Comparison of ENCODE assay signal across 8 cellular contexts in the genomic region with DNA sequence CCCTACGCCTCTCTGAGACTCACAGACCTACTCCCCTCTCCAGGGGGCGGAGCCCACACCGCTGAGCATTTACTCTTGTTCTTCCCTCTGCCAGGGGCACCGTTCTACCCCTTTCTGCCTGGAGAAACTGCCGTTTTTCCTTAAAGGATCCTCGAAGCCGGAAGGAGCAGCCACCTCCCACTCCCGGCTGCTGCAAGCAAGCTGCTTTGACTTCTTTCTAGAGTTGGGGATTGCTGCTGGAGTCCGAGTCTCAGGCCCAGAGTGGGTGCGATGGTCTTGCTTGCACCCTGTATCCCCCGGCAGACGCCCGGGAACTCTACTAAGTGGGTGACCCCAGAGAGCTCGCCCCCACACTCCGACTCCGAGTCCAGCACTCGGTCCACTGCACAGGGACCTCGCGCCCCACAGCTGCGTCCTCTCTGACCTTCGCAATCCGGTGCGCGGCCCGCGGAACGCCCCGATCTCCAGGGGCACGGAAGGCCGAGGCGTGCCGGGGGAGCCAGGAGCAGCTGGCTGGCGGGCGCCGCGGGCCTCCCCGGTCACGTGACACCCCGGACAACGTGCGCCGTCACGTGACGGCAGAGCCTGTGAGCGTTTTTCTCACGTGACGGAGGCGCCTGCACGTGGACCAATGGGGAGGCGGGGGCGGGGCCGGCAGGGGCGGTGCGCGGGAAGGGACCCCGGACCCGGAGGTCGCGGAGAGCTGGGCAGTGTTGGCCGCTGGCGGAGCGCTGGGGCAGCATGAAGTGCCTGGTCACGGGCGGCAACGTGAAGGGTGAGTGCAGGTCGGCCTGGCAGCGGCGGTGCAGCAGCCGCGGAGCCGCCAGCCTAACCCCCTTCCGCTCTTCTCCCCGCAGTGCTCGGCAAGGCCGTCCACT. TPM values are rescaled to one million over a fixed set of nuclear protein-coding genes. Genes with fewer than 3 reads are reported as not detected.
DNase-seq lines count a peak whose midpoint lies in the region; ATAC-seq lines count a peak whose summit lies in the region.

A gene (plus strand): TSS at position 683 of the 878 bp plus-strand sequence. CDS start 59 bp downstream, at position 742.

- peaks cover 8% of the 10 kb centered on the region for H3K79me1 ChIP-seq in mesendoderm (ENCODE audit: low read length)

- DNase-seq in C1 segment of cervical spinal cord (lab: John Stamatoyannopoulos, UW) = peak; percentile 47 to 97 (median 88)
- DNase-seq in HT1080 (ENCODE audit: low read depth) = peak; percentile 85
- DNase-seq in NOMO-1 treated with DMSO at 0.1 percent for 48 hours (lab: John Stamatoyannopoulos, UW; ENCODE audit: unreplicated experiment) = peak; percentile 92
- DNase-seq in activated CD8-positive, alpha-beta memory T cell treated with anti-CD3 and anti-CD28 coated beads for 4 hours (ENCODE audit: low read depth in 2 of 2) = peak; percentile 87 to 90
- peak; percentile 88 to 93 (median 89) for DNase-seq in effector memory CD4-positive, alpha-beta T cell
- DNase-seq in mesendoderm = peak; percentile 97
- peak; percentile 90 for DNase-seq in stimulated activated CD8-positive, alpha-beta memory T cell treated with anti-CD3 and anti-CD28 coated beads, Interleukin-12 subunit alpha, Interleukin-12 subunit beta, amount 100 ng/mL, for 24 hours (ENCODE audit: extremely low read depth)

- peak within 1 kb of the TSS; percentile 42 for H3K18ac ChIP-seq in mesendoderm (ENCODE audit: low read length)

- H3K79me2 ChIP-seq in mesendoderm (ENCODE audit: control insufficient read depth, insufficient read depth, low read length) = peaks cover 5% of the 10 kb centered on the region

- WGBS in mesendoderm (ENCODE audit: extremely low coverage, insufficient coverage, low lambda C conversion rate) = no CpG with 5 or more reads among the region's 75 CpGs

- H2BK15ac ChIP-seq in mesendoderm (replicated peaks; ENCODE audit: low read depth) = no peak within 1 kb of the TSS

- no peak within 1 kb of the TSS for H2BK5ac ChIP-seq in mesendoderm (ENCODE audit: low read length)

- H3K9ac ChIP-seq in mesendoderm (ENCODE audit: low read length) = peak within 1 kb of the TSS; percentile 84

- peak within 1 kb of the TSS; percentile 75 for H3K4me2 ChIP-seq in mesendoderm (ENCODE audit: low read length)

- peak within 1 kb of the TSS; percentile 98 for H3K56ac ChIP-seq in mesendoderm (ENCODE audit: low read length)

- peak within 1 kb of the TSS; percentile 44 for H3K4ac ChIP-seq in mesendoderm (ENCODE audit: low read depth, low read length)

- H3K27ac ChIP-seq in effector memory CD4-positive, alpha-beta T cell (ENCODE audit: insufficient read depth, low read length, poor library complexity, severe bottlenecking) = peak within 1 kb of the TSS; percentile 79
- H3K27ac ChIP-seq in mesendoderm (ENCODE audit: low read depth, low read length) = peak within 1 kb of the TSS; percentile 69

- H4K5ac ChIP-seq in mesendoderm (ENCODE audit: low read length) = no peak within 1 kb of the TSS

- peak; percentile 61 for ATAC-seq in GM19455 (IDR thresholded peaks at IDR 0.05; ENCODE audit: unreplicated experiment)

- no peak within 1 kb of the TSS for H2BK120ac ChIP-seq in mesendoderm (ENCODE audit: low read depth, low read length)

- H3K36me3 ChIP-seq in effector memory CD4-positive, alpha-beta T cell (ENCODE audit: control insufficient read depth, insufficient read depth, low read length) = peaks cover 11% of the 10 kb centered on the region
- no peaks in the 10 kb centered on the region for H3K36me3 ChIP-seq in mesendoderm (ENCODE audit: control insufficient read depth, insufficient read depth, low read length)

- H3K23ac ChIP-seq in mesendoderm (ENCODE audit: low read length) = peak within 1 kb of the TSS; percentile 80

- H3K9me3 ChIP-seq in effector memory CD4-positive, alpha-beta T cell (ENCODE audit: control insufficient read depth, low read length) = no peaks in the 10 kb centered on the region

- H4K8ac ChIP-seq in mesendoderm (ENCODE audit: low read depth, low read length) = no peak within 1 kb of the TSS

- no peak within 1 kb of the TSS for H2AK5ac ChIP-seq in mesendoderm (ENCODE audit: low read length)

- H3K4me1 ChIP-seq in effector memory CD4-positive, alpha-beta T cell (ENCODE audit: control insufficient read depth, insufficient read depth, low read length, poor library complexity, severe bottlenecking) = peaks cover 20% of the 10 kb centered on the region
- peaks cover 12% of the 10 kb centered on the region for H3K4me1 ChIP-seq in mesendoderm (ENCODE audit: control insufficient read depth, low read depth, low read length)

- H3K27me3 ChIP-seq in effector memory CD4-positive, alpha-beta T cell (replicated peaks; ENCODE audit: control insufficient read depth, insufficient read depth, low read length, poor library complexity, severe bottlenecking) = no peaks in the 10 kb centered on the region
- H3K27me3 ChIP-seq in mesendoderm (ENCODE audit: insufficient read depth, low read length, poor library complexity) = no peaks in the 10 kb centered on the region

- H3K4me3 ChIP-seq in effector memory CD4-positive, alpha-beta T cell (ENCODE audit: insufficient read depth, low read depth, low read length, poor library complexity, severe bottlenecking) = peak within 1 kb of the TSS; percentile 90
- peak within 1 kb of the TSS; percentile 79 for H3K4me3 ChIP-seq in mesendoderm (ENCODE audit: low read length)

RNA-seq across cellular contexts. Expression of the gene that starts here (rescaled TPM):
- 6.5 and 11.7 TPM in 2 replicates for total RNA-seq in HT1080 (2014; rRNA removed; shearing (Covaris generic))
- 6.6 and 8.1 TPM in 2 replicates for polyA plus RNA-seq in HT1080 (2015; cell fraction: cytosol; rRNA removed)
- 32.9 and 36.8 TPM in 2 replicates for polyA plus RNA-seq in HT1080 (2015; cell fraction: nucleus; rRNA removed)
- 16.4 TPM for polyA plus RNA-seq in mesendoderm (2013, experiment 1 of 2)
- polyA plus RNA-seq in mesendoderm (2013, experiment 2 of 2) = 14.7 TPM

Comparison
In these comparisons a context has a peak if more than half of its experiments do, and no peak if none do; other contexts are left out.
1. Peak in every context shown above with its lines: DNase-seq, ATAC-seq, H3K4me3 ChIP-seq and H3K27ac ChIP-seq.